In the genomic region with DNA sequence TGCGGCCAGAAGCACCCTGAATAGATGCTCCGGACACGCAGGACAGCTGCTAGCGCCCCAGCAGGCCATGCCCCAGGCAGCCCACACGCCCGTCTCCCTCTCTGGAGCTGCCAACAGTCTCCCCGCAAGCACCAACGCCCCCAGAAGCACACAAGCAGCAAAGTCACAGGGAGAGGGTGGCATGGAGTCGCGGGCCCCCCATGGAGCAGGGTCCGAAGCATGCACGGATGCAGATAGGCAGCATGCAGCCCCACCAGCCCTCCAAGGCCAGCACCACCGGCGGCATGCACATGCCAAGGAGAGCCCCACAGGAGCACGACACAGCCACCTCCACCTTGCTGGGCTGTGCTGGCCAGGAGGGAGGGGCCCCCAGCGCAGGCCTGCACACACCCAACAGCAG, we compare ENCODE assay signal across 25 cellular contexts. TPM values are rescaled to one million over a fixed set of nuclear protein-coding genes. Genes with fewer than 3 reads are reported as not detected.
"Had no signal": no experiment of that assay in that cellular context is flagged by ENCODE, and none has a peak within 500 bp of the region (broad histone marks: within the 10 kb centered on the region; RNA-seq: fewer than 3 reads in every experiment).

No MANE protein-coding gene starts in this region.

- H3K9me3 ChIP-seq: SJSA1 had no signal

- DNase-seq: Kasumi-1, MM.1S, NCI-H1092 treated with DMSO at 0.1 percent for 48 hours, NCI-H1436, NCI-H187, NCI-H2029, NCI-H2081 treated with DMSO at 0.1 percent for 48 hours, NCI-H2171, NCI-H226, NCI-H446, NCI-H510A, NCI-H524 treated with DMSO at 0.1 percent for 48 hours, NCI-H774, PC-3, SIG-M5 had no signal

- H3K4me1 ChIP-seq: SJSA1 had no signal

- H3K9ac ChIP-seq: KMS-11 had no signal

- ATAC-seq: K562, Panc1, PC-3 had no signal

- H3K36me3 ChIP-seq: SJSA1 had no signal

- H3K4me3 ChIP-seq: K562, SJSA1, SK-N-MC had no signal

- H3K4me2 ChIP-seq: KMS-11 had no signal

- H3K27ac ChIP-seq: KMS-11, RWPE1, SJSA1, SK-N-MC had no signal

- FAIRE-seq: K562 had no signal

RNA-seq across cellular contexts. Expression of a gene that starts 53.8 kb away (rescaled TPM):
- total RNA-seq: M059J, OCI-LY7, PC-3, SJSA1 had no signal

RNA-seq across cellular contexts. Expression of a gene that starts 57.5 kb away (rescaled TPM):
- total RNA-seq: HT1080, K562, M059J, OCI-LY7, PC-3, SJSA1 had no signal
- polyA plus RNA-seq: IgD-negative memory B cell, K562 had no signal
